In the genomic region with DNA sequence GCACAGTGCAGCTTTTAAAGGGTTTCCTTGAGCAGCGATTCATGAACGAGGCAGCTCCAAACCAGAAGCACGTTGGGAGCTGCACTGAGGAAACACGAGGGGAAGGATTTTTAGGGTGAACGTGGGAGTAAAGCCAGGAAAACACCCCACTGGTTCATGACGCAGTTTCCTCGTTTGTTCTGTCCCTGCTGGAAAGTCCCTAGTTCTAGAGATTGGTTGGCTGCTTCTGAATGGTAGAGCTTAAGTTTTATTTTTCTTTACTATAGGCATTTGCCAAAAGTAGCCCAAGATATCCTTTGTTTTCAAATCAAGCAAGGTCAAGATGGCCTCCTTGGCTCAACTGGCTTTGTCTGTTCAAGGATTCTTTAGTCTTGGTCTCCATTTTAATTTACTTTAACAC, we compare ENCODE assay signal across 15 cellular contexts.
DNase-seq lines count a peak whose midpoint lies in the region; ATAC-seq and TF ChIP-seq lines count a peak whose summit lies in the region.
"Had no signal": no experiment of that assay in that cellular context is flagged by ENCODE, and none has a peak within 500 bp of the region (broad histone marks: within the 10 kb centered on the region; RNA-seq: fewer than 3 reads in every experiment).

No MANE protein-coding gene starts in this region.

- WGBS in spleen, 5 donors = 29 to 57% (median 34%) methylated on average over 7 of the region's 7 CpGs

- H3K4me1 ChIP-seq in KMS-11 (ENCODE audit: low read depth, poor library complexity, severe bottlenecking) = peaks cover 38% of the 10 kb centered on the region
- peaks cover 17% of the 10 kb centered on the region for H3K4me1 ChIP-seq in adipocyte (ENCODE audit: control insufficient read depth, insufficient read depth, low read length)
- H3K4me1 ChIP-seq in spleen = peaks cover 34 to 96% (median 66%) of the 10 kb centered on the region in 6 donors
- H3K4me1 ChIP-seq in breast epithelium = no peaks in the 10 kb centered on the region

- peaks cover 5% of the 10 kb centered on the region; the same call in 1 of the 2 replicates for H3K36me3 ChIP-seq in KMS-11 (ENCODE audit: insufficient read depth)
- peaks cover 48% of the 10 kb centered on the region for H3K36me3 ChIP-seq in adipocyte (ENCODE audit: control insufficient read depth, insufficient read depth, low read length, severe bottlenecking)
- H3K36me3 ChIP-seq in spleen = peaks cover 0 to 96% (median 46%) of the 10 kb centered on the region in 6 donors
- no peaks in the 10 kb centered on the region for H3K36me3 ChIP-seq in breast epithelium
- H3K36me3 ChIP-seq: ovary had no signal

- H3K4me1 Mint-ChIP-seq in glutamatergic neuron (ENCODE audit: low read depth, unreplicated experiment) = peaks cover 16% of the 10 kb centered on the region

- H4K20me1 ChIP-seq in KMS-11 (ENCODE audit: insufficient read depth) = no peaks in the 10 kb centered on the region

- TF ChIP-seq POLR2A in spleen (IDR thresholded peaks at IDR 0.05) = no peak
- no peak for TF ChIP-seq POLR2A in breast epithelium (IDR thresholded peaks at IDR 0.05)

- H3K9me3 ChIP-seq in adipocyte (ENCODE audit: control insufficient read depth, low read length) (no peaks in the 10 kb centered on the region), spleen (no peaks in the 10 kb centered on the region), breast epithelium (no peaks in the 10 kb centered on the region)
- H3K9me3 ChIP-seq: ovary had no signal

- H3K27me3 Mint-ChIP-seq in glutamatergic neuron (ENCODE audit: unreplicated experiment) = peaks cover 3% of the 10 kb centered on the region

- peaks cover 5% of the 10 kb centered on the region for H3K9me3 Mint-ChIP-seq in glutamatergic neuron (ENCODE audit: unreplicated experiment)

- no peak overlapping the region for H3K4me2 ChIP-seq in KMS-11

- peaks cover 16% of the 10 kb centered on the region for H3K36me3 Mint-ChIP-seq in glutamatergic neuron (ENCODE audit: unreplicated experiment)

- no peak overlapping the region for H3K9ac ChIP-seq in KMS-11
- peak overlapping the region; percentile 11 for H3K9ac ChIP-seq in adipocyte (ENCODE audit: low read length)

- ATAC-seq in HG03378 (IDR thresholded peaks at IDR 0.05; ENCODE audit: unreplicated experiment) = no peak
- ATAC-seq: esophagus mucosa, HCT116 had no signal

- no peak for TF ChIP-seq CTCF in GM10266 (IDR thresholded peaks at IDR 0.05; ENCODE audit: control insufficient read depth, insufficient read depth, low read depth, missing control alignments)
- TF ChIP-seq CTCF in KMS-11 (conservative IDR thresholded peaks at IDR 0.05; ENCODE audit: low read depth, low read length) = no peak
- no peak for TF ChIP-seq CTCF in spleen (IDR thresholded peaks at IDR 0.05 in 8 of 11, conservative IDR thresholded peaks at IDR 0.05 in 3 of 11)
- TF ChIP-seq CTCF in glutamatergic neuron (IDR thresholded peaks at IDR 0.05; ENCODE audit: partially characterized antibody, unreplicated experiment) = no peak
- no peak for TF ChIP-seq CTCF in breast epithelium (IDR thresholded peaks at IDR 0.05)

- H3K27me3 ChIP-seq in KMS-11 (ENCODE audit: insufficient read depth, low read depth) = no peaks in the 10 kb centered on the region
- no peaks in the 10 kb centered on the region for H3K27me3 ChIP-seq in adipocyte (replicated peaks; ENCODE audit: control insufficient read depth, insufficient read depth, low read length)
- no peaks in the 10 kb centered on the region for H3K27me3 ChIP-seq in spleen (replicated peaks in 1 of 7)
- no peaks in the 10 kb centered on the region for H3K27me3 ChIP-seq in breast epithelium
- H3K27me3 ChIP-seq: ovary had no signal

- H3K27ac Mint-ChIP-seq in glutamatergic neuron (ENCODE audit: unreplicated experiment) = no peak overlapping the region

- H3K79me2 ChIP-seq in KMS-11 (ENCODE audit: insufficient read depth, low read depth) = no peaks in the 10 kb centered on the region

- H3K27ac ChIP-seq in KMS-11 (peak overlapping the region; percentile 14; the same call in 1 of the 2 replicates), spleen (peak overlapping the region; percentile 75 to 89 (median 84)), breast epithelium (no peak overlapping the region)

- no peak overlapping the region for H3K4me3 Mint-ChIP-seq in glutamatergic neuron (ENCODE audit: unreplicated experiment)

- intact Hi-C loops in spleen (cut with DNase I; ENCODE audit: low total_unique reads) (no loop called here), breast epithelium (cut with DNase I; ENCODE audit: low total_unique reads) (no loop called here)

- no peak overlapping the region for H2AFZ ChIP-seq in KMS-11 (ENCODE audit: low read depth)

- DNase-seq in GM10266 (ENCODE audit: extremely low spot score) (peak; percentile 79), adipocyte (ENCODE audit: low read depth) (no peak), spleen (no peak), glutamatergic neuron (no peak), breast epithelium (ENCODE audit: low spot score in 2 of 2) (no peak)
- DNase-seq: mammary epithelial cell, NCI-H1417 treated with DMSO at 0.1 percent for 48 hours, NCI-H524 treated with DMSO at 0.1 percent for 48 hours, substantia nigra, T-helper 9 cell had no signal

- H3K4me3 ChIP-seq in KMS-11 (IDR thresholded peaks at IDR 0.05; ENCODE audit: insufficient read depth, low read depth, low read length) (no peak overlapping the region), adipocyte (ENCODE audit: low read length) (no peak overlapping the region), spleen (no peak overlapping the region), breast epithelium (no peak overlapping the region)
- H3K4me3 ChIP-seq: ovary had no signal

Comparison
In these comparisons a context has a peak if more than half of its experiments do, and no peak if none do; other contexts are left out.
1. H3K27ac ChIP-seq: peak in KMS-11 (single experiment) and spleen (8 of 8); none in breast epithelium (0 of 2).